In the genomic region with DNA sequence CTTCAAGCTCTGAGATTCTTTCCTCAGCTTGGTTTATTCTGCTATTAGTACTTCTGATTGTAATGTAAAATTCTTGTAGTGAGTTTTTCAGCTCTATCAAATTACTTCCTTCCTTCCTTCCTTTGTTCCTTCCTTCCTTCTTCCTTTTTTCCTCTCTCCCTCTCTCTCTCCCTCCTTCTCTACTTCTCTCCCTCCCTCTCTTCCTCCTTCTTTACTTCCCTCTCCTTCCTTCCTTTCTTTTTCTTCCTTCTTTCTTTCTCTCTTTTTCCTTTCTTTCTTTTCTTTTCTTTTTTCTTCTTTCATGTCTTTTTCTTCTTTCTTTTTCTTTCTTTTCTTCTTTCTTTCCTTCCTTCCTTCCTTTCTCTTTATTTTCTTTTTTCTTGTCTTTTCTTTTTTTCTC, we compare ENCODE assay signal across 39 cellular contexts.
"Had no signal": no experiment of that assay in that cellular context is flagged by ENCODE, and none has a peak within 500 bp of the region (broad histone marks: within the 10 kb centered on the region; RNA-seq: fewer than 3 reads in every experiment).

No MANE protein-coding gene starts in this region.

- H3K27ac Mint-ChIP-seq: activated naive CD4-positive, alpha-beta T cell treated with anti-CD3 and anti-CD28 coated beads for 36 hours; activated naive CD4-positive, alpha-beta T cell treated with anti-CD3 and anti-CD28 coated beads, Interleukin-2, amount 10 ng/mL, durations not matched to agents 7 days and 5 days; activated naive CD4-positive, alpha-beta T cell treated with anti-CD3 and anti-CD28 coated beads, Interleukin-2, amount 50 U/mL, for 24 hours; activated naive CD4-positive, alpha-beta T cell treated with anti-CD3 and anti-CD28 coated beads, Interleukin-2, amount 50 U/mL, for 72 hours; activated naive CD8-positive, alpha-beta T cell; activated naive CD8-positive, alpha-beta T cell treated with anti-CD3 and anti-CD28 coated beads for 36 hours; activated naive CD8-positive, alpha-beta T cell treated with anti-CD3 and anti-CD28 coated beads, Interleukin-2, amount 10 ng/mL, durations not matched to agents 7 days and 5 days; activated naive CD8-positive, alpha-beta T cell treated with anti-CD3 and anti-CD28 coated beads, Interleukin-2, amount 50 U/mL, for 24 hours; activated T-cell treated with anti-CD3 and anti-CD28 coated beads, Interleukin-2, amount 50 U/mL, for 72 hours; activated T-helper 1 cell treated with anti-CD3 and anti-CD28 coated beads, Interleukin-12 subunit alpha, Interleukin-12 subunit beta, Interleukin-2, Interleukin-4 antibody, amounts not matched to agents 30 ng/mL and 10 ng/mL and 1 ng/mL, durations not matched to agents 14 hours and 24 hours and 36 hours; activated T-helper 17 cell treated with anti-CD3 and anti-CD28 coated beads, Interleukin-2, amount 50 U/mL, for 72 hours; activated T-helper 2 cell treated with anti-CD3 and anti-CD28 coated beads, Interferon-gamma antibody, Interleukin-2, Interleukin-4, amounts not matched to agents 10 μg/mL and 5 μg/mL and 100 μg/mL, durations not matched to agents 14 hours and 24 hours and 36 hours; brain had no signal

- H3K27me3 ChIP-seq: adrenal gland, ascending aorta, body of pancreas, brain microvascular endothelial cell, breast epithelium, cardiac muscle cell had no signal

- H3K36me3 ChIP-seq: adrenal gland, ascending aorta, brain microvascular endothelial cell, breast epithelium, cardiac muscle cell had no signal

- DNase-seq: activated effector memory CD4-positive, alpha-beta T cell treated with anti-CD3 and anti-CD28 coated beads, Interleukin-2, amount 50 U/mL, for 16 hours; activated effector memory CD4-positive, alpha-beta T cell treated with Interleukin-2 at 50 U/mL for 16 hours; activated gamma-delta T cell; activated gamma-delta T cell treated with Interleukin-2 at 50 U/mL for 16 hours; activated naive CD4-positive, alpha-beta T cell; activated naive CD4-positive, alpha-beta T cell treated with anti-CD3 and anti-CD28 coated beads for 36 hours; activated naive CD4-positive, alpha-beta T cell treated with anti-CD3 and anti-CD28 coated beads, Interleukin-2, amount 10 ng/mL, durations not matched to agents 7 days and 5 days; activated naive CD4-positive, alpha-beta T cell treated with anti-CD3 and anti-CD28 coated beads, Interleukin-2, amount 50 U/mL, for 16 hours; activated naive CD4-positive, alpha-beta T cell treated with Interleukin-2 at 50 U/mL for 16 hours; activated naive CD8-positive, alpha-beta T cell treated with anti-CD3 and anti-CD28 coated beads for 36 hours; activated naive CD8-positive, alpha-beta T cell treated with anti-CD3 and anti-CD28 coated beads, Interleukin-2, amount 10 ng/mL, durations not matched to agents 7 days and 5 days; activated naive CD8-positive, alpha-beta T cell treated with anti-CD3 and anti-CD28 coated beads, Interleukin-2, amount 50 U/mL, for 24 hours; activated T-cell treated with anti-CD3 and anti-CD28 coated beads, Interleukin-2, amount 50 U/mL, for 4 hours; activated T-cell treated with anti-CD3 and anti-CD28 coated beads, Interleukin-2, amount 50 U/mL, for 48 hours; activated T-cell treated with anti-CD3 and anti-CD28 coated beads, Interleukin-2, amount 50 U/mL, for 72 hours; adrenal gland; amniotic stem cell; amygdala; anterior cingulate cortex; aorta; body of pancreas; brain microvascular endothelial cell; caudate nucleus; central memory CD4-positive, alpha-beta T cell; cerebellar nuclear complex had no signal

- H3K9me3 ChIP-seq: adrenal gland, body of pancreas had no signal

- H3K4me1 ChIP-seq: adrenal gland, ascending aorta, body of pancreas, breast epithelium had no signal

- H3K4me3 ChIP-seq: adrenal gland, ascending aorta, body of pancreas, breast epithelium, cardiac muscle cell had no signal

- H3K27me3 Mint-ChIP-seq: activated naive CD4-positive, alpha-beta T cell treated with anti-CD3 and anti-CD28 coated beads, Interleukin-2, amount 10 ng/mL, durations not matched to agents 7 days and 5 days; activated naive CD4-positive, alpha-beta T cell treated with anti-CD3 and anti-CD28 coated beads, Interleukin-2, amount 50 U/mL, for 24 hours; activated naive CD8-positive, alpha-beta T cell; activated naive CD8-positive, alpha-beta T cell treated with anti-CD3 and anti-CD28 coated beads for 36 hours; activated naive CD8-positive, alpha-beta T cell treated with anti-CD3 and anti-CD28 coated beads, Interleukin-2, amount 10 ng/mL, durations not matched to agents 7 days and 5 days; activated naive CD8-positive, alpha-beta T cell treated with anti-CD3 and anti-CD28 coated beads, Interleukin-2, amount 50 U/mL, for 24 hours; activated T-helper 17 cell treated with anti-CD3 and anti-CD28 coated beads, Interleukin-2, amount 50 U/mL, for 72 hours; brain; central memory CD8-positive, alpha-beta T cell had no signal

- H3K4me1 Mint-ChIP-seq: activated naive CD4-positive, alpha-beta T cell treated with anti-CD3 and anti-CD28 coated beads, Interleukin-2, amount 10 ng/mL, durations not matched to agents 7 days and 5 days; activated naive CD4-positive, alpha-beta T cell treated with anti-CD3 and anti-CD28 coated beads, Interleukin-2, amount 50 U/mL, for 24 hours; activated naive CD8-positive, alpha-beta T cell treated with anti-CD3 and anti-CD28 coated beads for 36 hours; activated naive CD8-positive, alpha-beta T cell treated with anti-CD3 and anti-CD28 coated beads, Interleukin-2, amount 10 ng/mL, durations not matched to agents 7 days and 5 days; activated naive CD8-positive, alpha-beta T cell treated with anti-CD3 and anti-CD28 coated beads, Interleukin-2, amount 50 U/mL, for 24 hours; activated T-helper 17 cell treated with anti-CD3 and anti-CD28 coated beads, Interleukin-2, amount 50 U/mL, for 72 hours; brain; central memory CD8-positive, alpha-beta T cell had no signal

- H3K27ac ChIP-seq: adrenal gland, ascending aorta, body of pancreas, brain microvascular endothelial cell, breast epithelium, cardiac muscle cell had no signal

- H3K4me3 Mint-ChIP-seq: activated naive CD4-positive, alpha-beta T cell treated with anti-CD3 and anti-CD28 coated beads for 36 hours; activated naive CD4-positive, alpha-beta T cell treated with anti-CD3 and anti-CD28 coated beads, Interleukin-2, amount 10 ng/mL, durations not matched to agents 7 days and 5 days; activated naive CD4-positive, alpha-beta T cell treated with anti-CD3 and anti-CD28 coated beads, Interleukin-2, amount 50 U/mL, for 24 hours; activated naive CD8-positive, alpha-beta T cell; activated naive CD8-positive, alpha-beta T cell treated with anti-CD3 and anti-CD28 coated beads for 36 hours; activated naive CD8-positive, alpha-beta T cell treated with anti-CD3 and anti-CD28 coated beads, Interleukin-2, amount 10 ng/mL, durations not matched to agents 7 days and 5 days; activated naive CD8-positive, alpha-beta T cell treated with anti-CD3 and anti-CD28 coated beads, Interleukin-2, amount 50 U/mL, for 24 hours; activated T-cell treated with anti-CD3 and anti-CD28 coated beads, Interleukin-2, amount 50 U/mL, for 4 hours; activated T-cell treated with anti-CD3 and anti-CD28 coated beads, Interleukin-2, amount 50 U/mL, for 72 hours; activated T-helper 1 cell treated with anti-CD3 and anti-CD28 coated beads, Interleukin-12 subunit alpha, Interleukin-12 subunit beta, Interleukin-2, Interleukin-4 antibody, amounts not matched to agents 30 ng/mL and 10 ng/mL and 1 ng/mL, durations not matched to agents 14 hours and 24 hours and 36 hours; activated T-helper 17 cell treated with anti-CD3 and anti-CD28 coated beads, Interleukin-2, amount 50 U/mL, for 72 hours; brain; central memory CD8-positive, alpha-beta T cell had no signal

- H3K36me3 Mint-ChIP-seq: activated naive CD4-positive, alpha-beta T cell treated with anti-CD3 and anti-CD28 coated beads, Interleukin-2, amount 10 ng/mL, durations not matched to agents 7 days and 5 days; activated naive CD4-positive, alpha-beta T cell treated with anti-CD3 and anti-CD28 coated beads, Interleukin-2, amount 50 U/mL, for 24 hours; activated naive CD8-positive, alpha-beta T cell treated with anti-CD3 and anti-CD28 coated beads, Interleukin-2, amount 10 ng/mL, durations not matched to agents 7 days and 5 days had no signal

- ATAC-seq: activated naive CD4-positive, alpha-beta T cell treated with anti-CD3 and anti-CD28 coated beads, Interleukin-2, amount 50 U/mL, for 72 hours; activated naive CD8-positive, alpha-beta T cell treated with anti-CD3 and anti-CD28 coated beads, Interleukin-2, amount 50 U/mL, for 24 hours; activated T-cell treated with anti-CD3 and anti-CD28 coated beads, Interleukin-2, amount 50 U/mL, for 4 hours; activated T-cell treated with anti-CD3 and anti-CD28 coated beads, Interleukin-2, amount 50 U/mL, for 72 hours; activated T-helper 17 cell treated with anti-CD3 and anti-CD28 coated beads, Interleukin-2, amount 50 U/mL, for 72 hours; body of pancreas had no signal

- FAIRE-seq: astrocyte, bronchial epithelial cell, colon had no signal
